12 cellular contexts compared by ENCODE assay signal in the genomic region with DNA sequence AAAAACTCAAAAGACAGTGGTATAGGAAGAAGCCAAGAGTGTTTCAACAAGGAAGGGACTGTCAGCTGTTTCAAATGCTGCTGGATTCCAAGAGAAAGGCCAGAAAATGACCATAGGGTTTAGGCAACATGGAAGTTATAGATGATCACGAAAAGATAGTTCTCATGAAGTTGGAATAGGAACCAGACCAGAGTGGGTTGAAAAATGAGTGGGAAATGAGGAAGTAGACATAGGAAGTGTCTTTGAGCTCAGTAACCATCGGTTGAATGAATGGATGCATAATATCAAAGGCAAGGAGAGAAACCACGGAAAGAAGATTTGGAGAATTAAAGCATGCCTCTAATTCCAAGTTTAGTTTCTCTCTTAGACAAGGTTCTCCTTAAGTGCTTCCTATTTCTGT. TPM values are rescaled to one million over a fixed set of nuclear protein-coding genes. Genes with fewer than 3 reads are reported as not detected.
DNase-seq lines count a peak whose midpoint lies in the region; ATAC-seq, FAIRE-seq and TF ChIP-seq lines count a peak whose summit lies in the region.
"Had no signal": no experiment of that assay in that cellular context is flagged by ENCODE, and none has a peak within 500 bp of the region (broad histone marks: within the 10 kb centered on the region; RNA-seq: fewer than 3 reads in every experiment).

No MANE protein-coding gene starts in this region.

- no peak for FAIRE-seq in keratinocyte (lab: Jason Lieb, UNC)
- FAIRE-seq: endometrium had no signal

- peaks cover 24 to 55% (median 36%) of the 10 kb centered on the region in 4 donors for H3K4me1 Mint-ChIP-seq in CD4-positive, alpha-beta memory T cell

- CTCF ChIA-PET in CD4-positive, alpha-beta memory T cell (lab: Charles Lee; ENCODE audit: partially characterized antibody): interaction anchor here (1.0 to 2.6 kb wide), 3 partner anchors 9 to 22 kb away, joined by 3 to 11 read pairs (median 4); no protein-coding TSS in a partner anchor
- CTCF ChIA-PET in HEK293T (lab: Yijun Ruan, JAX): interaction anchor here (1.6 kb wide), 1 partner anchor 9 kb away, joined by 5 read pairs; no protein-coding TSS in a partner anchor

- no peaks in the 10 kb centered on the region for H3K36me3 ChIP-seq in CD4-positive, alpha-beta memory T cell (ENCODE audit: insufficient read depth, low read length)
- peaks cover 5% of the 10 kb centered on the region; the same call in 1 of the 2 replicates for H3K36me3 ChIP-seq in SU-DHL-6 (ENCODE audit: low read length)
- no peaks in the 10 kb centered on the region for H3K36me3 ChIP-seq in keratinocyte (ENCODE audit: control insufficient read depth in 2 of 2, extremely low read depth in 1 of 2, insufficient read depth in 2 of 2, low read length in 2 of 2)
- H3K36me3 ChIP-seq in psoas muscle (ENCODE audit: insufficient read depth in 1 of 2, low read depth in 1 of 2): no peaks in the 10 kb centered on the region
- H3K36me3 ChIP-seq: tibial nerve had no signal

- peak overlapping the region in 3 of 8 donors; percentile 76 to 86 (median 78) for H3K4me3 Mint-ChIP-seq in CD4-positive, alpha-beta memory T cell

- H3F3A ChIP-seq in SU-DHL-6 (ENCODE audit: insufficient read depth): peaks cover 10% of the 10 kb centered on the region

- ATAC-seq in psoas muscle: no peak
- ATAC-seq: left lobe of liver had no signal

- WGBS in psoas muscle, 3 donors: 89 to 92% (median 91%) methylated on average over 3 of the region's 3 CpGs

- no peak overlapping the region for H3K27ac ChIP-seq in CD4-positive, alpha-beta memory T cell (ENCODE audit: low read depth, low read length)
- H3K27ac ChIP-seq in SU-DHL-6 (ENCODE audit: low read depth, low read length) (peak overlapping the region; percentile 88), keratinocyte (ENCODE audit: control insufficient read depth, insufficient read depth, low read length) (no peak overlapping the region), psoas muscle (no peak overlapping the region)

- H3K9me1 ChIP-seq in keratinocyte (ENCODE audit: control insufficient read depth, extremely low read depth, insufficient read depth, low read length): no peaks in the 10 kb centered on the region

- intact Hi-C loops in CD4-positive, alpha-beta memory T cell (cut with micrococcal nuclease): loop anchor here (5.0 kb wide), 1 partner anchor 130 kb away; a partner anchor contains a TSS
- intact Hi-C loops in psoas muscle (cut with DNase I): no loop called here

- H3K27ac Mint-ChIP-seq in CD4-positive, alpha-beta memory T cell: peak overlapping the region in 4 of 7 donors; percentile 15 to 72 (median 47)

- dilution Hi-C loops in keratinocyte (cut with MboI; ENCODE audit: extremely low pct_ligation_motif_present, low sequenced_read_pairs): no loop called here

- no peaks in the 10 kb centered on the region for H3K27me3 ChIP-seq in CD4-positive, alpha-beta memory T cell (ENCODE audit: insufficient read depth, low read length)
- H3K27me3 ChIP-seq in SU-DHL-6 (ENCODE audit: low read length): no peaks in the 10 kb centered on the region
- H3K27me3 ChIP-seq in keratinocyte (ENCODE audit: control insufficient read depth, extremely low read depth, insufficient read depth, low read length): no peaks in the 10 kb centered on the region
- no peaks in the 10 kb centered on the region for H3K27me3 ChIP-seq in psoas muscle (ENCODE audit: insufficient read depth in 3 of 3, low read length in 2 of 3)
- H3K27me3 ChIP-seq: tibial nerve had no signal

- no peak overlapping the region for H3K4me3 ChIP-seq in CD4-positive, alpha-beta memory T cell (ENCODE audit: low read length in 2 of 2)
- H3K4me3 ChIP-seq in HFF-Myc (replicated peaks; ENCODE audit: low read depth, low read length): peak overlapping the region; percentile 58
- peak overlapping the region; percentile 74 for H3K4me3 ChIP-seq in SU-DHL-6 (ENCODE audit: insufficient read depth, low read length, poor library complexity, severe bottlenecking)
- H3K4me3 ChIP-seq in keratinocyte (ENCODE audit: control insufficient read depth in 2 of 3, extremely low read depth in 1 of 3, insufficient read depth in 2 of 3, low read depth in 1 of 3, low read length in 3 of 3): peak overlapping the region in 1 of 3 experiments; percentile 91
- no peak overlapping the region for H3K4me3 ChIP-seq in psoas muscle

- H3K36me3 Mint-ChIP-seq in CD4-positive, alpha-beta memory T cell: no peaks in the 10 kb centered on the region

- 0 out of 2 replicates have a peak, but pooled peaks cover 3% of the 10 kb centered on the region for H4K20me1 ChIP-seq in SU-DHL-6 (ENCODE audit: low read depth, low read length)
- H4K20me1 ChIP-seq in keratinocyte (ENCODE audit: control insufficient read depth, extremely low read depth, insufficient read depth, low read length): no peaks in the 10 kb centered on the region

- no peaks in the 10 kb centered on the region for H3K9me3 ChIP-seq in CD4-positive, alpha-beta memory T cell (ENCODE audit: control insufficient read depth in 1 of 2, low read length in 2 of 2)
- H3K9me3 ChIP-seq in SU-DHL-6 (ENCODE audit: insufficient read depth, low read length): no peaks in the 10 kb centered on the region
- no peaks in the 10 kb centered on the region for H3K9me3 ChIP-seq in keratinocyte (ENCODE audit: control insufficient read depth, low read depth, low read length)
- H3K9me3 ChIP-seq in psoas muscle: no peaks in the 10 kb centered on the region
- H3K9me3 ChIP-seq: tibial nerve had no signal

- POLR2A ChIA-PET in CD4-positive, alpha-beta memory T cell (lab: Charles Lee; ENCODE audit: partially characterized antibody): interaction anchor here (1.1 to 7.6 kb wide), 5 partner anchors 8 to 200 kb away, joined by 3 to 116 read pairs (median 34); a partner anchor contains a TSS
- POLR2A ChIA-PET in HEK293T (lab: Yijun Ruan, JAX): interaction anchor here (0.8 to 7.8 kb wide), 10 partner anchors 9 to 217 kb away, joined by 3 to 86 read pairs (median 8); a partner anchor contains a TSS

- H3K4me2 ChIP-seq in SU-DHL-6 (ENCODE audit: low read depth, low read length, poor library complexity, severe bottlenecking): peak overlapping the region; percentile 77
- peak overlapping the region; percentile 99 for H3K4me2 ChIP-seq in keratinocyte (ENCODE audit: control insufficient read depth, extremely low read depth, insufficient read depth, low read depth, low read length)

- DNase-seq in CD4-positive, alpha-beta memory T cell: no peak
- DNase-seq in HFF-Myc (ENCODE audit: extremely low read depth, low read depth) (no peak), keratinocyte (ENCODE audit: low read depth, low spot score) (no peak), NCI-H1930 (lab: John Stamatoyannopoulos, UW) (no peak), HEK293T (ENCODE audit: extremely low spot score) (no peak), psoas muscle (no peak), AG08395 (ENCODE audit: low spot score) (no peak)
- DNase-seq: NK-92 treated with Interleukin-12 subunit alpha and Interleukin-12 subunit beta, amount 100 ng/mL, for 24 hours had no signal

- H3K27me3 Mint-ChIP-seq in CD4-positive, alpha-beta memory T cell: no peaks in the 10 kb centered on the region

- H3K4me1 ChIP-seq in CD4-positive, alpha-beta memory T cell (ENCODE audit: insufficient read depth, low read length): peaks cover 41% of the 10 kb centered on the region
- H3K4me1 ChIP-seq in keratinocyte (ENCODE audit: control insufficient read depth, extremely low read depth, insufficient read depth, low read length) (peaks cover 11% of the 10 kb centered on the region), psoas muscle (peaks cover 13% of the 10 kb centered on the region)

- TF ChIP-seq CTCF in HFF-Myc (IDR thresholded peaks at IDR 0.05; ENCODE audit: low read depth, low read length, missing control alignments) (no peak), SU-DHL-6 (IDR thresholded peaks at IDR 0.05; ENCODE audit: insufficient read depth, low read length, poor library complexity, severe bottlenecking) (no peak), keratinocyte (optimal IDR thresholded peaks at IDR 0.05 in 1 of 3, IDR thresholded peaks at IDR 0.05 in 1 of 3, conservative IDR thresholded peaks at IDR 0.05 in 1 of 3; ENCODE audit: extremely low read depth in 1 of 3, insufficient read depth in 2 of 3, low read length in 3 of 3) (no peak), psoas muscle (IDR thresholded peaks at IDR 0.05) (no peak)

- no peaks in the 10 kb centered on the region for H3K9me2 ChIP-seq in SU-DHL-6 (replicated peaks; ENCODE audit: insufficient read depth, low read length)

- H3K79me2 ChIP-seq in SU-DHL-6 (ENCODE audit: insufficient read depth, low read length) (peaks cover 67% of the 10 kb centered on the region), keratinocyte (ENCODE audit: control insufficient read depth, insufficient read depth, low read length) (peaks cover 47% of the 10 kb centered on the region)

- H2AFZ ChIP-seq in SU-DHL-6 (ENCODE audit: low read depth, low read length, severe bottlenecking): no peak overlapping the region
- H2AFZ ChIP-seq in keratinocyte (ENCODE audit: control insufficient read depth, low read length): no peak overlapping the region

- no peaks in the 10 kb centered on the region for H3K9me3 Mint-ChIP-seq in CD4-positive, alpha-beta memory T cell

- H3K9ac ChIP-seq in SU-DHL-6 (ENCODE audit: low read length) (peak overlapping the region; percentile 86), keratinocyte (ENCODE audit: control insufficient read depth, extremely low read depth, insufficient read depth, low read length) (peak overlapping the region; percentile 81)

RNA-seq across cellular contexts. Expression of a gene that starts 1.3 kb away (rescaled TPM):
- total RNA-seq in CD4-positive, alpha-beta memory T cell: 1 to 10 TPM; 5.4 to 7.7 TPM
- polyA plus RNA-seq in CD4-positive, alpha-beta memory T cell: 1 to 10 TPM in 1 of 2 donors, under 1 TPM in 1; 0.20 to 1.2 TPM
- polyA plus RNA-seq in keratinocyte (2.1 to 21.1 TPM (median 14.4 TPM) in 3 replicates), psoas muscle (under 1 TPM; 0.30 to 0.43 (median 0.31) TPM)
- polyA plus RNA-seq in keratinocyte (2011; ENCODE audit: low read depth): 0.41 TPM
- polyA plus RNA-seq in keratinocyte (2011; cell fraction: cytosol; rRNA removed): 3.7 and 3.9 TPM in 2 replicates
- 3.7 and 4.1 TPM in 2 replicates for polyA plus RNA-seq in keratinocyte (2011; cell fraction: nucleus; rRNA removed)
- polyA plus RNA-seq in keratinocyte (2012; ENCODE audit: low replicate concordance): 10.9 TPM in 1 of 2 replicates, not detected in the other
- polyA minus RNA-seq in keratinocyte: 2.8 to 22.4 TPM (median 11.7 TPM) in 3 replicates
- polyA minus RNA-seq in keratinocyte (2011; cell fraction: cytosol; rRNA and poly(A)+ RNA removed): 3.5 TPM
- polyA minus RNA-seq in keratinocyte (2011; cell fraction: nucleus; rRNA and poly(A)+ RNA removed): 1.4 and 1.5 TPM in 2 replicates
- under 1 TPM; 0.32 to 0.62 (median 0.51) TPM for total RNA-seq in psoas muscle

RNA-seq across cellular contexts. Expression of a gene that starts 11.8 kb away (rescaled TPM):
- total RNA-seq in CD4-positive, alpha-beta memory T cell: 10 to 100 TPM; 11.5 to 11.7 TPM
- 10 to 100 TPM; 10.0 to 10.3 TPM for polyA plus RNA-seq in CD4-positive, alpha-beta memory T cell
- polyA plus RNA-seq in keratinocyte: 0.28 to 0.66 TPM (median 0.58 TPM) in 3 replicates
- not detected for polyA plus RNA-seq in keratinocyte (2011; ENCODE audit: low read depth)
- 0.10 and 0.11 TPM in 2 replicates for polyA plus RNA-seq in keratinocyte (2011; cell fraction: cytosol; rRNA removed)
- polyA plus RNA-seq in keratinocyte (2011; cell fraction: nucleus; rRNA removed): 0.39 and 0.49 TPM in 2 replicates
- 0.07 and 0.72 TPM in 2 replicates for polyA plus RNA-seq in keratinocyte (2012; ENCODE audit: low replicate concordance)
- 0.20 to 0.79 TPM (median 0.26 TPM) in 3 replicates for polyA minus RNA-seq in keratinocyte
- polyA minus RNA-seq in keratinocyte (2011; cell fraction: cytosol; rRNA and poly(A)+ RNA removed): not detected
- polyA minus RNA-seq in keratinocyte (2011; cell fraction: nucleus; rRNA and poly(A)+ RNA removed): not detected in 2 replicates
- total RNA-seq in psoas muscle: 1 to 10 TPM in 2 of 4 donors, under 1 TPM in 2; 0.42 to 1.2 (median 0.92) TPM
- polyA plus RNA-seq in psoas muscle: under 1 TPM; 0.31 to 0.60 (median 0.38) TPM

RNA-seq across cellular contexts. Expression of a gene that starts 31.5 kb away (rescaled TPM):
- 100 to 1,000 TPM; 225 to 227 TPM for total RNA-seq in CD4-positive, alpha-beta memory T cell
- polyA plus RNA-seq in CD4-positive, alpha-beta memory T cell: 10 to 100 TPM; 53.6 to 84.8 TPM
- polyA plus RNA-seq in keratinocyte (78.4 to 97.5 TPM (median 79.4 TPM) in 3 replicates), psoas muscle (10 to 100 TPM; 47.6 to 73.7 (median 69.5) TPM)
- polyA plus RNA-seq in keratinocyte (2011; ENCODE audit: low read depth): 95.0 TPM
- 57.6 and 67.6 TPM in 2 replicates for polyA plus RNA-seq in keratinocyte (2011; cell fraction: cytosol; rRNA removed)
- 216 and 245 TPM in 2 replicates for polyA plus RNA-seq in keratinocyte (2011; cell fraction: nucleus; rRNA removed)
- 55.1 and 79.8 TPM in 2 replicates for polyA plus RNA-seq in keratinocyte (2012; ENCODE audit: low replicate concordance)
- 202 to 276 TPM (median 227 TPM) in 3 replicates for polyA minus RNA-seq in keratinocyte
- polyA minus RNA-seq in keratinocyte (2011; cell fraction: cytosol; rRNA and poly(A)+ RNA removed): 68.7 TPM
- 131 and 182 TPM in 2 replicates for polyA minus RNA-seq in keratinocyte (2011; cell fraction: nucleus; rRNA and poly(A)+ RNA removed)
- total RNA-seq in psoas muscle: 10 to 100 TPM; 61.1 to 83.1 (median 77.6) TPM

Comparison
In these comparisons a context has a peak if more than half of its experiments do, and no peak if none do; other contexts are left out.
1. H3K4me3 ChIP-seq: peak in HFF-Myc (single experiment) and SU-DHL-6 (single experiment); none in CD4-positive, alpha-beta memory T cell (0 of 2) and psoas muscle (single experiment).